Comparison of ENCODE assay signal across 8 cellular contexts in genomic region chr17:74430706-74431567, GRCh38. TPM values are rescaled to one million over a fixed set of nuclear protein-coding genes. Genes with fewer than 3 reads are reported as not detected.
DNase-seq lines count a peak whose midpoint lies in the region; FAIRE-seq and TF ChIP-seq lines count a peak whose summit lies in the region.

No MANE protein-coding gene starts in this region.

- FAIRE-seq in H1 (lab: Jason Lieb, UNC): no peak

- H2BK15ac ChIP-seq in H1 (ENCODE audit: low read length): peak overlapping the region; percentile 72; the same call in 1 of the 2 replicates

- WGBS in H1 (ENCODE audit: extremely low coverage in 1 of 2, insufficient coverage in 1 of 2, insufficient read length in 1 of 2, insufficient replicate concordance in 2 of 2, low coverage in 1 of 2, low lambda C conversion rate in 2 of 2, missing lambda C conversion rate in 1 of 2), 2 experiments: 3% methylated on average over 53 of the region's 67 CpGs; no CpG with 5 or more reads in 1 of the 2 experiments
- WGBS in thyroid gland, 2 donors: 0% methylated on average over 20 to 33 of the region's 67 CpGs

- H4K5ac ChIP-seq in H1 (ENCODE audit: insufficient read length, low read depth, low read length): peak overlapping the region; percentile 6

- POLR2A ChIA-PET in PC-9 (lab: Charles Lee; ENCODE audit: unreplicated experiment) (interaction anchor here (0.5 to 1.0 kb wide), 3 partner anchors 23 to 220 kb away, joined by 3 to 4 read pairs (median 4); no protein-coding TSS in a partner anchor), H1 (lab: Charles Lee; ENCODE audit: partially characterized antibody) (interaction anchor here (0.7 to 2.7 kb wide), 12 partner anchors 11 to 312 kb away, joined by 3 to 8 read pairs (median 3); partner anchors contain the start of gene BTBD17)

- peak overlapping the region; percentile 79 for H3K4ac ChIP-seq in H1 (replicated peaks; ENCODE audit: insufficient read length, low read depth, low read length)

- intact Hi-C loops in PC-9 (cut with micrococcal nuclease; ENCODE audit: unreplicated experiment): loop anchor here (1.0 to 2.0 kb wide), 2 partner anchors 26 to 51 kb away; no protein-coding TSS in a partner anchor
- intact Hi-C loops in thyroid gland (cut with DNase I): no loop called here

- peak overlapping the region; percentile 19 for H3K56ac ChIP-seq in H1 (replicated peaks; ENCODE audit: insufficient read length, low read depth, low read length)

- no TSS peak for BruUV-seq in PC-9 (replicated peaks; lab: Mats Ljungman, UMichigan)

- CTCF ChIA-PET in PC-9 (lab: Charles Lee) (interaction anchor here (0.8 kb wide), 1 partner anchor 12 kb away, joined by 3 read pairs; no protein-coding TSS in a partner anchor), H1 (lab: Charles Lee; ENCODE audit: partially characterized antibody) (interaction anchor here (0.8 to 1.4 kb wide), 8 partner anchors 13 to 52 kb away, joined by 3 to 9 read pairs (median 4); no protein-coding TSS in a partner anchor)

- H3K27me3 ChIP-seq in PC-9 (ENCODE audit: insufficient read depth, low read depth) (no peaks in the 10 kb centered on the region), H1 (replicated peaks in 1 of 4; ENCODE audit: control insufficient read depth in 3 of 4, extremely low read depth in 1 of 4, insufficient read depth in 3 of 4, low read length in 3 of 4) (peaks cover 0 to 22% (median 13%) of the 10 kb centered on the region in 4 experiments; a peak in 5 of 7 replicates), thyroid gland (no peaks in the 10 kb centered on the region)

- peak overlapping the region; percentile 73; the same call in 1 of the 2 replicates for H2BK5ac ChIP-seq in H1 (ENCODE audit: low read depth, low read length)

- H4K8ac ChIP-seq in H1 (ENCODE audit: extremely low read depth, insufficient read depth, low read length): peak overlapping the region; percentile 93; the same call in 1 of the 2 replicates

- peak overlapping the region; percentile 40; the same call in 1 of the 2 replicates for H2AK5ac ChIP-seq in H1 (ENCODE audit: low read depth, low read length)

- no peak for TF ChIP-seq EP300 in H1 (IDR thresholded peaks at IDR 0.05; ENCODE audit: borderline replicate concordance in 1 of 2, low read depth in 2 of 2, low read length in 2 of 2)

- peaks cover 24% of the 10 kb centered on the region for H3K23me2 ChIP-seq in H1 (ENCODE audit: low read depth, low read length)

- no peak overlapping the region for H3K14ac ChIP-seq in H1 (ENCODE audit: insufficient read length)

- peaks cover 19% of the 10 kb centered on the region for H3K4me1 ChIP-seq in PC-9 (replicated peaks; ENCODE audit: insufficient read depth)
- peaks cover 10 to 42% (median 32%) of the 10 kb centered on the region in 4 experiments for H3K4me1 ChIP-seq in H1 (replicated peaks in 1 of 4; ENCODE audit: control insufficient read depth in 3 of 4, insufficient read depth in 4 of 4, low read length in 3 of 4)
- H3K4me1 ChIP-seq in thyroid gland: peaks cover 76% of the 10 kb centered on the region in 2 donors

- H3K4me3 ChIP-seq in PC-9: peak overlapping the region; percentile 81
- peak overlapping the region; percentile 52 to 84 (median 79) for H3K4me3 ChIP-seq in H1 (ENCODE audit: extremely low read depth in 1 of 4, insufficient read depth in 2 of 4, low read depth in 3 of 4, low read length in 4 of 4)
- H3K4me3 ChIP-seq in thyroid gland (replicated peaks in 1 of 3): peak overlapping the region; percentile 63 to 74 (median 65)

- TF ChIP-seq POLR2A in H1 (IDR thresholded peaks at IDR 0.05; ENCODE audit: control extremely low read depth in 1 of 2, low read depth in 2 of 2, low read length in 2 of 2) (0 out of 3 replicates have a peak, but pooled peaks of 1 of the 2 experiments have one; percentile 33), thyroid gland (IDR thresholded peaks at IDR 0.05) (peak; percentile 15 to 77)

- H4K91ac ChIP-seq in H1 (replicated peaks; ENCODE audit: insufficient read length, low read length): peak overlapping the region; percentile 53

- H3K79me1 ChIP-seq in H1 (ENCODE audit: low read depth, low read length): 0 out of 2 replicates have a peak, but pooled peaks cover 2% of the 10 kb centered on the region

- no peak overlapping the region for H3K23ac ChIP-seq in H1 (ENCODE audit: insufficient read length)

- TF ChIP-seq CTCF in GM10266 (IDR thresholded peaks at IDR 0.05; ENCODE audit: control insufficient read depth, insufficient read depth, low read depth, missing control alignments): no peak
- TF ChIP-seq CTCF in PC-9 (conservative IDR thresholded peaks at IDR 0.05): no peak
- no peak for TF ChIP-seq CTCF in H1 (IDR thresholded peaks at IDR 0.05; ENCODE audit: control extremely low read depth in 1 of 3, insufficient read depth in 1 of 3, low read depth in 1 of 3, low read length in 3 of 3)
- TF ChIP-seq CTCF in thyroid gland (IDR thresholded peaks at IDR 0.05): peak in 1 of 6 experiments; percentile 3

- H3K9ac ChIP-seq in H1 (replicated peaks in 1 of 4; ENCODE audit: extremely low read depth in 1 of 4, low read depth in 3 of 4, low read length in 3 of 4): peak overlapping the region in 3 of 4 experiments; percentile 58 to 72 (median 62); a peak in 5 of 7 replicates

- DNase-seq in A172 (ENCODE audit: low spot score) (peak; percentile 85), GM10266 (ENCODE audit: extremely low spot score) (peak; percentile 70), HK-2 (ENCODE audit: unreplicated experiment) (peak; percentile 93), PC-9 (peak; percentile 69 to 83), H1 (ENCODE audit: low read depth in 1 of 2, low spot score in 2 of 2) (peak in 1 of 2 experiments; percentile 78), medulla oblongata (ENCODE audit: extremely low spot score) (peak; percentile 74), thyroid gland (peak; percentile 100), amniotic stem cell (lab: John Stamatoyannopoulos, UW) (no peak)

- H4K20me1 ChIP-seq in PC-9 (ENCODE audit: insufficient read depth) (peaks cover 2% of the 10 kb centered on the region; the same call in 1 of the 2 replicates), H1 (replicated peaks in 1 of 2; ENCODE audit: control insufficient read depth in 1 of 2, insufficient read depth in 2 of 2, low read length in 2 of 2) (peaks cover 0 to 2% of the 10 kb centered on the region in 2 experiments)

- H3K18ac ChIP-seq in H1 (ENCODE audit: extremely low read depth, low read length): peak overlapping the region; percentile 76

- H2AFZ ChIP-seq in PC-9 (peak overlapping the region; percentile 86), H1 (ENCODE audit: low read length) (no peak overlapping the region; the same call in 1 of the 2 replicates)

- H3K79me2 ChIP-seq in PC-9 (ENCODE audit: low read depth): peaks cover 13% of the 10 kb centered on the region; the same call in 1 of the 2 replicates
- no peaks in the 10 kb centered on the region; a peak in 1 of 4 replicates for H3K79me2 ChIP-seq in H1 (ENCODE audit: control insufficient read depth in 1 of 2, insufficient read depth in 2 of 2, low read length in 2 of 2)

- no peak overlapping the region for H2BK20ac ChIP-seq in H1 (ENCODE audit: low read length)

- peak overlapping the region; percentile 97 for H2BK12ac ChIP-seq in H1 (ENCODE audit: low read depth, low read length)

- H3K27ac ChIP-seq in PC-9 (peak overlapping the region; percentile 94), H1 (ENCODE audit: low read depth, low read length) (no peak overlapping the region), thyroid gland (peak overlapping the region; percentile 89 to 99 (median 96))

- H3K36me3 ChIP-seq in PC-9 (ENCODE audit: low read depth) (no peaks in the 10 kb centered on the region), H1 (ENCODE audit: control insufficient read depth in 2 of 4, insufficient read depth in 4 of 4, low read length in 3 of 4) (no peaks in the 10 kb centered on the region), thyroid gland (no peaks in the 10 kb centered on the region)

- H3K9me3 ChIP-seq in PC-9 (ENCODE audit: insufficient read depth, low read depth) (no peaks in the 10 kb centered on the region), H1 (ENCODE audit: insufficient read depth in 2 of 2, low read depth in 1 of 2, low read length in 1 of 2) (no peaks in the 10 kb centered on the region), thyroid gland (no peaks in the 10 kb centered on the region)

- peaks cover 21% of the 10 kb centered on the region for H3F3A ChIP-seq in PC-9 (ENCODE audit: insufficient read depth, low read depth)

- TF ChIP-seq RAD21 in H1 (IDR thresholded peaks at IDR 0.05 in 1 of 2, conservative IDR thresholded peaks at IDR 0.05 in 1 of 2; ENCODE audit: low read depth in 2 of 2, low read length in 2 of 2): no peak

- no peaks in the 10 kb centered on the region for H3K9me2 ChIP-seq in PC-9 (ENCODE audit: insufficient read depth)

- H2BK120ac ChIP-seq in H1 (replicated peaks; ENCODE audit: low read depth, low read length): no peak overlapping the region

- H3K4me2 ChIP-seq in PC-9 (peak overlapping the region; percentile 85), H1 (ENCODE audit: insufficient read depth in 1 of 2, low read depth in 2 of 2, low read length in 2 of 2) (peak overlapping the region; percentile 96 to 100)

RNA-seq across cellular contexts. Expression of gene GPRC5C, which starts 1.0 kb away (rescaled TPM):
- 2.7 and 5.9 TPM in 2 replicates for total RNA-seq in A172 (2014; rRNA removed; shearing (Covaris generic))
- total RNA-seq in PC-9 (2021): 27.9 and 32.4 TPM in 2 replicates
- 17.1 and 18.3 TPM in 2 replicates for total RNA-seq in H1 (2021; fragmentation: NEBNext Ultra II Directional; extraction: Animal tissue kit (Norgen Biotek cat#: 25700))
- 55.8 and 58.7 TPM in 2 replicates for polyA plus RNA-seq in H1 (2011; rRNA removed)
- polyA plus RNA-seq in H1 (2011; cell fraction: cytosol; rRNA removed): 47.4 TPM
- polyA plus RNA-seq in H1 (2011; cell fraction: nucleus; rRNA removed): 60.7 TPM
- 8.3 to 26.4 TPM (median 23.9 TPM) in 4 replicates for polyA plus RNA-seq in H1 (2012, experiment 1 of 2)
- 21.0 TPM for polyA plus RNA-seq in H1 (2012, experiment 2 of 2)
- 21.4 TPM for polyA plus RNA-seq in H1 (2013, experiment 1 of 2)
- polyA plus RNA-seq in H1 (2013, experiment 2 of 2): 20.6 TPM
- 23.1 and 27.5 TPM in 2 replicates for polyA minus RNA-seq in H1 (2011; rRNA and poly(A)+ RNA removed)
- 29.0 TPM for polyA minus RNA-seq in H1 (2011; cell fraction: cytosol; rRNA and poly(A)+ RNA removed)
- polyA minus RNA-seq in H1 (2011; cell fraction: nucleus; rRNA and poly(A)+ RNA removed): 19.2 TPM
- total RNA-seq in thyroid gland: 100 to 1,000 TPM in 3 of 4 donors, 10 to 100 TPM in 1; 73.2 to 194 (median 163) TPM

RNA-seq across cellular contexts. Expression of gene CD300A, which starts 35.5 kb away (rescaled TPM):
- not detected in 2 replicates for total RNA-seq in A172 (2014; rRNA removed; shearing (Covaris generic))
- total RNA-seq in PC-9 (2021) (not detected in 2 replicates), thyroid gland (1 to 10 TPM in 2 of 4 donors, under 1 TPM in 2; 0.78 to 5.8 (median 2.1) TPM)
- total RNA-seq in H1 (2021; fragmentation: NEBNext Ultra II Directional; extraction: Animal tissue kit (Norgen Biotek cat#: 25700)): 0.46 and 0.52 TPM in 2 replicates
- 1.3 and 1.6 TPM in 2 replicates for polyA plus RNA-seq in H1 (2011; rRNA removed)
- polyA plus RNA-seq in H1 (2011; cell fraction: cytosol; rRNA removed): 1.5 TPM
- polyA plus RNA-seq in H1 (2011; cell fraction: nucleus; rRNA removed): 2.0 TPM
- polyA plus RNA-seq in H1 (2012, experiment 1 of 2): 0.75 to 2.2 TPM (median 1.1 TPM) in 4 replicates
- 0.81 TPM for polyA plus RNA-seq in H1 (2012, experiment 2 of 2)
- 1.2 TPM for polyA plus RNA-seq in H1 (2013, experiment 1 of 2)
- 1.2 TPM for polyA plus RNA-seq in H1 (2013, experiment 2 of 2)
- 1.2 and 1.8 TPM in 2 replicates for polyA minus RNA-seq in H1 (2011; rRNA and poly(A)+ RNA removed)
- polyA minus RNA-seq in H1 (2011; cell fraction: cytosol; rRNA and poly(A)+ RNA removed): not detected
- polyA minus RNA-seq in H1 (2011; cell fraction: nucleus; rRNA and poly(A)+ RNA removed): 0.30 TPM
